Comparison of ENCODE assay signal across 19 cellular contexts in the genomic region with DNA sequence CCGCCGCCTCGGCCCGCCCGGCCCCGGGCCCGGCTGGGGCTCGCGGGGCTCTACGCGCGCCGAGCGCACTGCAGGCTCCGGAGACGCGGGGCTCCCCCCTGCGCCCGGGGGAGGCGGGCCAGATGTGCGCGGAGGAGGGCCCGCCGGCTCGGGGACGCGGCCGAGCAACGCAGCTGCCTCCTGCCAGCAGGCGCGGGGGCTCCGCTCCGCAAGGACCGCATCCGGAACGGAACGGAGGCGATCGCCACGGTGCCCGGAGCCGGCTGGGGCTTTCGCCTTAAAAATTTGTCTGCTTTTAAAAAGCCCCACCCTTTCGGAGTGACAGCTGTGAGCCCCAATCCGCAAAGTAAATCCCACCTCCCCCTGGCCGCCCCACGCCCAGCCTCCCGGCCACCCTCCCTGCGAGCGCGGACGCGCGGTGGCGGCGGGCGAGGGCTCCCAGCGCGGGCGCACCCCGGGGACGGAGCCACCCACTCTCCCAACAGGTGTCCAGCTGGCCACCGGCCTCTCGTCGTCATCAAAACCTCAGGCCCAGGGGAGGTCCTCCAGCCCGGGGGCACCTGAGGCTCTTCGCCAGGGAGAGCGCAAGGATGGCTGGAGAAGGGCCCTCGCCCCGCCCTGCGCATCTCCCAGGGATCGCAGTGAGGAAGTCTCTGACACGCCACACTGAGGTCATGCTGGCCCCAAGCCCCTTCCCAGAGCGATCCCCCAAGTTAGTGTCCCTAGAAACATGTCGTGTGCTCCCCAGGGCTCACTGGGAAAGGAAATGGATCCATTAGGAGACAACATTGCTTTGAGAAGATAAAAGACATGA. TPM values are rescaled to one million over a fixed set of nuclear protein-coding genes. Genes with fewer than 3 reads are reported as not detected.
DNase-seq lines count a peak whose midpoint lies in the region; ATAC-seq, FAIRE-seq and TF ChIP-seq lines count a peak whose summit lies in the region.
"Had no signal": no experiment of that assay in that cellular context is flagged by ENCODE, and none has a peak within 500 bp of the region (broad histone marks: within the 10 kb centered on the region; RNA-seq: fewer than 3 reads in every experiment).

TMEM132D (minus strand) TSS at position 70 of the 814 bp plus-strand sequence.

- no peaks in the 10 kb centered on the region for H3K4me1 ChIP-seq in small intestine (ENCODE audit: control insufficient read depth in 2 of 2, insufficient read depth in 1 of 2, low read depth in 1 of 2, low read length in 1 of 2)
- H3K4me1 ChIP-seq: esophagus squamous epithelium, Peyer's patch, spleen, thyroid gland had no signal

- no peak for ATAC-seq in stimulated activated naive B cell treated with anti-CD40 and anti-IgM and Interleukin-4, amounts not matched to agents 10 μg/mL and 1 μg/mL and 100 μg/mL, for 72 hours (replicated peaks)
- ATAC-seq: activated CD8-positive, alpha-beta T cell treated with anti-CD3 and anti-CD28 coated beads, Interleukin-2, amount 10 ng/mL, durations not matched to agents 7 days and 5 days; naive thymus-derived CD4-positive, alpha-beta T cell had no signal

- H3K4me1 Mint-ChIP-seq in stimulated activated naive B cell treated with anti-CD40 and anti-IgM and Interleukin-4, amounts not matched to agents 10 μg/mL and 1 μg/mL and 100 μg/mL, for 72 hours, result no peaks in the 10 kb centered on the region
- H3K4me1 Mint-ChIP-seq: central memory CD8-positive, alpha-beta T cell; naive thymus-derived CD4-positive, alpha-beta T cell had no signal

- DNase-seq in DMS79 treated with DMSO at 0.1 percent for 48 hours (lab: John Stamatoyannopoulos, UW), result peak; percentile 13
- no peak for DNase-seq in DMS79 (lab: John Stamatoyannopoulos, UW)
- DNase-seq in brain microvascular endothelial cell, result no peak
- no peak for DNase-seq in kidney epithelial cell (ENCODE audit: low read depth)
- no peak for DNase-seq in stimulated activated naive B cell treated with anti-CD40 and anti-IgM and Interleukin-4, amounts not matched to agents 10 μg/mL and 1 μg/mL and 100 μg/mL, for 72 hours
- DNase-seq in cortex of kidney (lab: John Stamatoyannopoulos, UW), result no peak
- no peak for DNase-seq in small intestine
- DNase-seq in GM12892 (ENCODE audit: insufficient read length), result no peak
- DNase-seq: activated CD8-positive, alpha-beta T cell treated with anti-CD3 and anti-CD28 coated beads, Interleukin-2, amount 10 ng/mL, durations not matched to agents 7 days and 5 days; activated effector memory CD4-positive, alpha-beta T cell treated with anti-CD3 and anti-CD28 coated beads, Interleukin-2, amount 50 U/mL, for 16 hours; esophagus squamous epithelium; naive thymus-derived CD4-positive, alpha-beta T cell; NCI-H2081 treated with DMSO at 0.1 percent for 48 hours; Peyer's patch; spleen; thyroid gland had no signal

- no peaks in the 10 kb centered on the region for H3K9me3 ChIP-seq in small intestine (ENCODE audit: control insufficient read depth, low read depth)
- H3K9me3 ChIP-seq: esophagus squamous epithelium, Peyer's patch, spleen, thyroid gland had no signal

- peak within 1 kb of the TSS; percentile 14 for H3K27ac Mint-ChIP-seq in stimulated activated naive B cell treated with anti-CD40 and anti-IgM and Interleukin-4, amounts not matched to agents 10 μg/mL and 1 μg/mL and 100 μg/mL, for 72 hours
- H3K27ac Mint-ChIP-seq: activated CD8-positive, alpha-beta T cell treated with anti-CD3 and anti-CD28 coated beads, Interleukin-2, amount 10 ng/mL, durations not matched to agents 7 days and 5 days; naive thymus-derived CD4-positive, alpha-beta T cell had no signal

- 5 to 15% (median 9%) methylated on average over 58 to 75 of the region's 75 CpGs for WGBS in small intestine, 3 donors

- no peak for TF ChIP-seq POLR2A in GM12892 (IDR thresholded peaks at IDR 0.05; ENCODE audit: low read depth, low read length)

- no peaks in the 10 kb centered on the region for H3K36me3 Mint-ChIP-seq in stimulated activated naive B cell treated with anti-CD40 and anti-IgM and Interleukin-4, amounts not matched to agents 10 μg/mL and 1 μg/mL and 100 μg/mL, for 72 hours
- H3K36me3 Mint-ChIP-seq: naive thymus-derived CD4-positive, alpha-beta T cell had no signal

- FAIRE-seq in small intestine (lab: Jason Lieb, UNC) (no peak), GM12892 (lab: Jason Lieb, UNC) (no peak)
- FAIRE-seq: keratinocyte had no signal

- no peaks in the 10 kb centered on the region for H3K27me3 ChIP-seq in brain microvascular endothelial cell (replicated peaks)
- H3K27me3 ChIP-seq in kidney epithelial cell (ENCODE audit: control insufficient read depth, insufficient read depth, low read length), result peaks cover 28% of the 10 kb centered on the region
- H3K27me3 ChIP-seq in small intestine (ENCODE audit: control insufficient read depth in 2 of 2, insufficient read depth in 2 of 2, low read length in 2 of 2), result peaks cover 3 to 12% of the 10 kb centered on the region in 2 donors
- H3K27me3 ChIP-seq: thyroid gland had no signal

- H3K4me3 Mint-ChIP-seq in stimulated activated naive B cell treated with anti-CD40 and anti-IgM and Interleukin-4, amounts not matched to agents 10 μg/mL and 1 μg/mL and 100 μg/mL, for 72 hours, result no peak within 1 kb of the TSS
- H3K4me3 Mint-ChIP-seq: activated CD8-positive, alpha-beta T cell treated with anti-CD3 and anti-CD28 coated beads, Interleukin-2, amount 10 ng/mL, durations not matched to agents 7 days and 5 days; central memory CD8-positive, alpha-beta T cell; naive thymus-derived CD4-positive, alpha-beta T cell had no signal

- peaks cover 36 to 50% of the 10 kb centered on the region in 2 donors for H3K27me3 Mint-ChIP-seq in stimulated activated naive B cell treated with anti-CD40 and anti-IgM and Interleukin-4, amounts not matched to agents 10 μg/mL and 1 μg/mL and 100 μg/mL, for 72 hours

- in situ Hi-C loops in brain microvascular endothelial cell (cut with HindIII; ENCODE audit: low pct_ligation_motif_present, low sequenced_read_pairs), result no loop called here

- H3K36me3 ChIP-seq in brain microvascular endothelial cell (replicated peaks) (no peaks in the 10 kb centered on the region), kidney epithelial cell (ENCODE audit: control insufficient read depth, insufficient read depth, low read length) (no peaks in the 10 kb centered on the region), small intestine (ENCODE audit: control insufficient read depth in 2 of 2, insufficient read depth in 2 of 2, low read length in 2 of 2) (no peaks in the 10 kb centered on the region)
- H3K36me3 ChIP-seq: esophagus squamous epithelium, Peyer's patch, spleen, thyroid gland had no signal

- H3K4me3 ChIP-seq in brain microvascular endothelial cell (ENCODE audit: low read depth, low read length) (peak within 1 kb of the TSS; percentile 60), kidney epithelial cell (ENCODE audit: low read depth, low read length) (peak within 1 kb of the TSS; percentile 32), small intestine (ENCODE audit: low read depth in 1 of 2, low read length in 2 of 2) (no peak within 1 kb of the TSS)
- H3K4me3 ChIP-seq: esophagus squamous epithelium, Peyer's patch, spleen, thyroid gland had no signal

- peaks cover 0 to 3% of the 10 kb centered on the region in 2 donors for H3K9me3 Mint-ChIP-seq in stimulated activated naive B cell treated with anti-CD40 and anti-IgM and Interleukin-4, amounts not matched to agents 10 μg/mL and 1 μg/mL and 100 μg/mL, for 72 hours
- H3K9me3 Mint-ChIP-seq: central memory CD8-positive, alpha-beta T cell had no signal

- peak within 1 kb of the TSS; percentile 21 for H3K27ac ChIP-seq in brain microvascular endothelial cell
- no peak within 1 kb of the TSS for H3K27ac ChIP-seq in small intestine (ENCODE audit: low read depth in 1 of 2, low read length in 1 of 2)
- H3K27ac ChIP-seq: esophagus squamous epithelium, Peyer's patch, spleen, thyroid gland had no signal

- no peak for TF ChIP-seq CTCF in brain microvascular endothelial cell (IDR thresholded peaks at IDR 0.05; ENCODE audit: low read depth, low read length, missing control alignments)
- TF ChIP-seq CTCF in kidney epithelial cell (IDR thresholded peaks at IDR 0.05; ENCODE audit: insufficient read depth, low read length, poor library complexity, severe bottlenecking), result no peak

RNA-seq across cellular contexts. Expression of gene TMEM132D, which starts in this region (rescaled TPM):
- 6.4 and 7.1 TPM in 2 replicates for total RNA-seq in kidney epithelial cell
- under 1 TPM in 1 of 3 donors, not detected in 2; 0.21 TPM for polyA plus RNA-seq in small intestine
- 0.21 TPM for polyA plus RNA-seq in GM12892 (2012; ENCODE audit: missing spikeins)
- total RNA-seq: A172; activated CD8-positive, alpha-beta T cell treated with anti-CD3 and anti-CD28 coated beads, Interleukin-2, amount 10 ng/mL, durations not matched to agents 7 days and 5 days; esophagus squamous epithelium; naive thymus-derived CD4-positive, alpha-beta T cell; spleen; thyroid gland had no signal
- polyA plus RNA-seq: keratinocyte; naive thymus-derived CD4-positive, alpha-beta T cell had no signal

Comparison
In these comparisons a context has a peak if more than half of its experiments do, and no peak if none do; other contexts are left out.
1. H3K4me3 ChIP-seq: peak in brain microvascular endothelial cell (single experiment) and kidney epithelial cell (single experiment); none in small intestine (0 of 2).